Comparison of ENCODE assay signal across 29 cellular contexts in genomic region chr6:150719861-150720260, GRCh38.
DNase-seq lines count a peak whose midpoint lies in the region; ATAC-seq lines count a peak whose summit lies in the region.
"Had no signal": no experiment of that assay in that cellular context is flagged by ENCODE, and none has a peak within 500 bp of the region (broad histone marks: within the 10 kb centered on the region; RNA-seq: fewer than 3 reads in every experiment).

No MANE protein-coding gene starts in this region.

- no peak overlapping the region for H3K9ac ChIP-seq in BLaER1 treated with 17β-estradiol and CSF1 and Interleukin-3, amounts not matched to agents 10 nM and 100 nM
- H3K9ac ChIP-seq in neuronal stem cell (ENCODE audit: low read depth, low read length, poor library complexity): no peak overlapping the region

- H2BK12ac ChIP-seq in neuronal stem cell (ENCODE audit: low read length): no peak overlapping the region

- peaks cover 0 to 22% (median 5%) of the 10 kb centered on the region in 11 experiments; a peak in 7 of 22 replicates for H4K20me1 ChIP-seq in BLaER1 treated with 17β-estradiol and CSF1 and Interleukin-3, amounts not matched to agents 10 nM and 100 nM

- H3K27me3 ChIP-seq in BLaER1 treated with 17β-estradiol and CSF1 and Interleukin-3, amounts not matched to agents 10 nM and 100 nM: peaks cover 0 to 61% (median 17%) of the 10 kb centered on the region in 11 experiments; a peak in 17 of 22 replicates
- H3K27me3 ChIP-seq in neuronal stem cell (ENCODE audit: control insufficient read depth in 3 of 3, insufficient read depth in 3 of 3, low read depth in 1 of 3, low read length in 3 of 3): no peaks in the 10 kb centered on the region
- H3K27me3 ChIP-seq: ascending aorta, heart right ventricle, ovary, uterus had no signal

- H2AFZ ChIP-seq in neuronal stem cell (ENCODE audit: low read length): no peak overlapping the region

- H3K9me3 ChIP-seq in BLaER1 treated with 17β-estradiol and CSF1 and Interleukin-3, amounts not matched to agents 10 nM and 100 nM (replicated peaks in 1 of 11): no peaks in the 10 kb centered on the region
- H3K9me3 ChIP-seq in neuronal stem cell (replicated peaks in 1 of 2; ENCODE audit: control insufficient read depth in 2 of 2, insufficient read depth in 1 of 2, low read depth in 1 of 2, low read length in 2 of 2): peaks cover 0 to under 1% of the 10 kb centered on the region in 2 donors
- H3K9me3 ChIP-seq: ascending aorta, heart right ventricle, ovary, uterus had no signal

- peak; percentile 18 for DNase-seq in NCI-H1048 (lab: John Stamatoyannopoulos, UW)
- peak; percentile 34 for DNase-seq in astrocyte of the hippocampus (ENCODE audit: low read depth, low spot score)
- DNase-seq in neuronal stem cell (ENCODE audit: low spot score): no peak
- no peak for DNase-seq in stimulated activated CD4-positive, alpha-beta T cell treated with anti-CD3 and anti-CD28 coated beads, Interleukin-15, amount 100 ng/mL, for 24 hours
- no peak for DNase-seq in activated naive CD4-positive, alpha-beta T cell treated with Interleukin-2 at 50 U/mL for 16 hours
- no peak for DNase-seq in NCI-H774 (lab: John Stamatoyannopoulos, UW)
- DNase-seq: activated CD4-positive, alpha-beta T cell treated with anti-CD3 and anti-CD28 coated beads, Interleukin-2, amount 50 U/mL, for 48 hours; activated CD4-positive, CD25-positive, alpha-beta regulatory T cell; activated gamma-delta T cell treated with Interleukin-2 at 50 U/mL for 16 hours; activated T-cell treated with anti-CD3 and anti-CD28 coated beads, Interleukin-2, amount 50 U/mL, for 48 hours; CD8-positive, alpha-beta memory T cell; DMS 273 treated with DMSO at 0.1 percent for 48 hours; EL; heart right ventricle; kidney glomerular epithelial cell; MV-4-11; natural killer cell; NCI-H1436 treated with DMSO at 0.1 percent for 48 hours; NCI-H2081 treated with DMSO at 0.1 percent for 48 hours; NCI-H748 treated with DMSO at 0.1 percent for 48 hours; ovary; small intestine; stimulated activated CD4-positive, alpha-beta T cell treated with anti-CD3 and anti-CD28 coated beads, Interleukin-1b, Interleukin-23, amount 100 ng/mL, for 48 hours; stimulated activated naive CD8-positive, alpha-beta T cell treated with anti-CD3 and anti-CD28 coated beads, Interleukin-15, Interleukin-2, amounts not matched to agents 100 U/mL and 50 U/mL, for 24 hours; uterus had no signal

- peaks cover 11 to 53% (median 47%) of the 10 kb centered on the region in 10 experiments for H3K4me1 ChIP-seq in BLaER1 treated with 17β-estradiol and CSF1 and Interleukin-3, amounts not matched to agents 10 nM and 100 nM
- peaks cover 26 to 29% of the 10 kb centered on the region in 2 donors for H3K4me1 ChIP-seq in neuronal stem cell (ENCODE audit: control insufficient read depth in 2 of 2, insufficient read depth in 1 of 2, low read depth in 1 of 2, low read length in 2 of 2)
- H3K4me1 ChIP-seq: ascending aorta, uterus had no signal

- H3K18ac ChIP-seq in neuronal stem cell (ENCODE audit: low read length): no peak overlapping the region

- H3K36me3 ChIP-seq in BLaER1 treated with 17β-estradiol and CSF1 and Interleukin-3, amounts not matched to agents 10 nM and 100 nM: no peaks in the 10 kb centered on the region
- H3K36me3 ChIP-seq in neuronal stem cell (replicated peaks in 1 of 2; ENCODE audit: control insufficient read depth in 2 of 2, insufficient read depth in 2 of 2, low read length in 2 of 2): peaks cover 0 to 7% of the 10 kb centered on the region in 2 donors
- H3K36me3 ChIP-seq: ascending aorta, heart right ventricle, ovary, uterus had no signal

- no peak overlapping the region for H4K8ac ChIP-seq in neuronal stem cell (ENCODE audit: low read depth, low read length)

- no peak overlapping the region for H2BK15ac ChIP-seq in neuronal stem cell (ENCODE audit: low read length)

- no CpG with 5 or more reads among the region's 2 CpGs for WGBS in neuronal stem cell (ENCODE audit: extremely low coverage in 2 of 2, insufficient read length in 2 of 2, insufficient replicate concordance in 1 of 2), 2 donors

- no peak overlapping the region for H3K14ac ChIP-seq in neuronal stem cell (ENCODE audit: low read length)

- H4K91ac ChIP-seq in neuronal stem cell (ENCODE audit: low read depth, low read length, poor library complexity): no peak overlapping the region

- no peak overlapping the region for H2BK5ac ChIP-seq in neuronal stem cell (ENCODE audit: low read length)

- no peak overlapping the region for H2BK120ac ChIP-seq in neuronal stem cell (ENCODE audit: low read depth, low read length)

- no peak overlapping the region for H3K4ac ChIP-seq in neuronal stem cell (ENCODE audit: low read length)

- H3K27ac ChIP-seq in BLaER1 treated with 17β-estradiol and CSF1 and Interleukin-3, amounts not matched to agents 10 nM and 100 nM: peak overlapping the region in 2 of 11 experiments; percentile 51 to 61; a peak in 3 of 22 replicates
- peak overlapping the region; percentile 62 for H3K27ac ChIP-seq in neuronal stem cell (replicated peaks; ENCODE audit: low read length)
- H3K27ac ChIP-seq: ascending aorta, ovary, RWPE1, uterus had no signal

- no peak overlapping the region for H3K4me3 ChIP-seq in BLaER1 treated with 17β-estradiol and CSF1 and Interleukin-3, amounts not matched to agents 10 nM and 100 nM
- peak overlapping the region in 1 of 2 donors; percentile 4 for H3K4me3 ChIP-seq in neuronal stem cell (ENCODE audit: low read length in 2 of 2)
- H3K4me3 ChIP-seq: ascending aorta, heart right ventricle, ovary, uterus had no signal

- ATAC-seq in HG02610 (IDR thresholded peaks at IDR 0.05; ENCODE audit: unreplicated experiment): no peak
- ATAC-seq: natural killer cell; stimulated activated naive CD8-positive, alpha-beta T cell treated with anti-CD3 and anti-CD28 coated beads, Interleukin-15, Interleukin-2, amounts not matched to agents 100 U/mL and 50 U/mL, for 24 hours had no signal

- peak overlapping the region in 9 of 11 experiments; percentile 57 to 87 (median 68); a peak in 17 of 22 replicates for H3K4me2 ChIP-seq in BLaER1 treated with 17β-estradiol and CSF1 and Interleukin-3, amounts not matched to agents 10 nM and 100 nM
- no peak overlapping the region for H3K4me2 ChIP-seq in neuronal stem cell (ENCODE audit: insufficient read depth, low read length, poor library complexity, severe bottlenecking)

- no peak overlapping the region for H2AK5ac ChIP-seq in neuronal stem cell (ENCODE audit: low read depth, low read length)

- H3K79me1 ChIP-seq in neuronal stem cell (ENCODE audit: low read depth, low read length): no peaks in the 10 kb centered on the region

- H3K23ac ChIP-seq in neuronal stem cell (ENCODE audit: low read depth, low read length, poor library complexity): no peak overlapping the region

Comparison
In these comparisons a context has a peak if more than half of its experiments do, and no peak if none do; other contexts are left out.
1. DNase-seq: peak in NCI-H1048 (single experiment) and astrocyte of the hippocampus (single experiment); none in neuronal stem cell (single experiment), stimulated activated CD4-positive, alpha-beta T cell treated with anti-CD3 and anti-CD28 coated beads, Interleukin-15, amount 100 ng/mL, for 24 hours (single experiment), activated naive CD4-positive, alpha-beta T cell treated with Interleukin-2 at 50 U/mL for 16 hours (single experiment) and NCI-H774 (single experiment).